ENCODE assay signal across 11 cellular contexts in the genomic region with DNA sequence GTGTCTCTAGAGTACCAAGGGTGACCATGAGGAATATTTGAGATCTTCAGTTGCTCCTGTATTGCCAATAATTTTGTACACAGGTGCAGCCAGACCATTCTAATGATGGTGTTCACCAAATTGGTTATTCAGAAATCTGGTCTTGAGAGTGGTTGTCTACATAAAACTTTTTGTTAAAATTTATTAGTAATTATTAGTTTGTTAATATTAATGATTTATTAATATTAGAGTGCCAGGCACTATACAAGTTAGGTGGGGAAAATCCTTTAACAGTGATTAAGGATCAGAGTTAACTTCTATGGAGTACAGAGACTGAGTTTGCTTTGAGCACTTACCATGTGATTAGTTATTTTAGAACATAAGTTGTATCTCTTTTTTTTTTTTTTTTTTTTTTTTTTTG. TPM values are rescaled to one million over a fixed set of nuclear protein-coding genes. Genes with fewer than 3 reads are reported as not detected.
"Had no signal": no experiment of that assay in that cellular context is flagged by ENCODE, and none has a peak within 500 bp of the region (broad histone marks: within the 10 kb centered on the region; RNA-seq: fewer than 3 reads in every experiment).

No MANE protein-coding gene starts in this region.

- ATAC-seq: GM23338, HCT116 had no signal

- H3K36me3 ChIP-seq: HAP-1 had no signal

- H3K4me3 ChIP-seq: GM23248, GM23338, HAP-1 had no signal

- H2AFZ ChIP-seq: GM23248, GM23338 had no signal

- FAIRE-seq: H1, H54 had no signal

- H3K9ac ChIP-seq: GM23248 had no signal

- H3K4me2 ChIP-seq: GM23338 had no signal

- DNase-seq: GM23248, GOT3, H7, H9, HCEC 1CT, HFFc6 had no signal

- H3K27ac ChIP-seq: GM23248 had no signal

- H3K4me1 ChIP-seq: HAP-1 had no signal

- H3K9me3 ChIP-seq: HAP-1 had no signal

RNA-seq across cellular contexts. Expression of gene LYG1, which starts 45.2 kb away (rescaled TPM):
- total RNA-seq: GM23248 had no signal
